In the genomic region with DNA sequence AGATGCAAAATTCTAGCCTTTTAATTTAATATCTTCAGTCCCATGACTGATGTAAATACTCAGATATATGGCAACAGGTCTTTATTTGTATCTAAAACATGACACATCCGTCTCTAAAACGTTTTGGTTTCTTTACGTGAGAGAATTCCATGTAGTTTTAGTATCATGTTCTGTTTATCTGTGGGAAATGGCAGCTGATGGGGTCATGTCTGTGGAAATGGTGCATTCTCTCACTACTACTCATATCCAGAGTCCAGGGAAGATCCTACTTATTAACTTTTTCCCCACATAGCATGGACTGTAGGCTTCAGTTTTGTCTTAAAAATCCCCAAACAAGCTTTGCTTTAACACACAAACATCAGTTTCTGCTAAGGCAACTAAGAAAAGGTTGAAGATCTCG, we compare ENCODE assay signal across 22 cellular contexts. TPM values are rescaled to one million over a fixed set of nuclear protein-coding genes. Genes with fewer than 3 reads are reported as not detected.
A peak's percentile ranks its signal among the peaks of the same experiment; 100 is the strongest.
DNase-seq lines count a peak whose midpoint lies in the region; ATAC-seq and TF ChIP-seq lines count a peak whose summit lies in the region.
"Had no signal": no experiment of that assay in that cellular context is flagged by ENCODE, and none has a peak within 500 bp of the region (broad histone marks: within the 10 kb centered on the region; RNA-seq: fewer than 3 reads in every experiment).

No MANE protein-coding gene starts in this region.

- peaks cover 60% of the 10 kb centered on the region for H3K36me3 Mint-ChIP-seq in activated T-helper 17 cell treated with anti-CD3 and anti-CD28 coated beads, Interleukin-2, amount 50 U/mL, for 72 hours (ENCODE audit: low read depth)

- ATAC-seq in activated T-helper 17 cell treated with anti-CD3 and anti-CD28 coated beads, Interleukin-2, amount 50 U/mL, for 72 hours (replicated peaks), result no peak
- no peak for ATAC-seq in GM19324 (IDR thresholded peaks at IDR 0.05; ENCODE audit: low FRiP score, unreplicated experiment)
- ATAC-seq: lower lobe of right lung, right cardiac atrium, upper lobe of right lung had no signal

- peaks cover 53% of the 10 kb centered on the region for H3K4me1 ChIP-seq in DOHH2 (ENCODE audit: control insufficient read depth, low read length)
- H3K4me1 ChIP-seq: colonic mucosa, upper lobe of right lung had no signal

- 0 out of 2 replicates have a peak overlapping the region, but pooled peaks have one; percentile 4 for H3K4me2 ChIP-seq in DOHH2 (ENCODE audit: low read length)
- H3K4me2 ChIP-seq: BLaER1 treated with 17β-estradiol and CSF1 and Interleukin-3, amounts not matched to agents 10 nM and 100 nM had no signal

- no peaks in the 10 kb centered on the region for H3K9me3 ChIP-seq in DOHH2 (ENCODE audit: control insufficient read depth, insufficient read depth, low read length)
- H3K9me3 ChIP-seq: BLaER1 treated with 17β-estradiol and CSF1 and Interleukin-3, amounts not matched to agents 10 nM and 100 nM; colonic mucosa; lower lobe of right lung; upper lobe of right lung had no signal

- peak overlapping the region; percentile 8 for H3K27ac ChIP-seq in DOHH2 (ENCODE audit: low read depth, low read length)
- H3K27ac ChIP-seq: BLaER1 treated with 17β-estradiol and CSF1 and Interleukin-3, amounts not matched to agents 10 nM and 100 nM; colonic mucosa; epithelial cell of prostate; lower lobe of right lung; upper lobe of right lung had no signal

- peaks cover 47% of the 10 kb centered on the region for H3K36me3 ChIP-seq in DOHH2 (ENCODE audit: control insufficient read depth, low read length)
- H3K36me3 ChIP-seq: colonic mucosa had no signal

- H3K4me1 Mint-ChIP-seq in activated T-helper 17 cell treated with anti-CD3 and anti-CD28 coated beads, Interleukin-2, amount 50 U/mL, for 72 hours, result peaks cover 6% of the 10 kb centered on the region
- H3K4me1 Mint-ChIP-seq: nephron had no signal

- H3K4me3 ChIP-seq in DOHH2 (ENCODE audit: low read length) (no peak overlapping the region), fibroblast of the aortic adventitia (ENCODE audit: low read depth, low read length) (no peak overlapping the region), skeletal muscle cell (ENCODE audit: low read depth, low read length) (no peak overlapping the region)
- H3K4me3 ChIP-seq: BLaER1 treated with 17β-estradiol and CSF1 and Interleukin-3, amounts not matched to agents 10 nM and 100 nM; colonic mucosa; lower lobe of right lung; upper lobe of right lung had no signal

- H3K79me2 ChIP-seq in DOHH2 (ENCODE audit: control insufficient read depth, low read length), result peaks cover 8% of the 10 kb centered on the region; the same call in 1 of the 2 replicates

- no peaks in the 10 kb centered on the region for H3K27me3 Mint-ChIP-seq in activated T-helper 17 cell treated with anti-CD3 and anti-CD28 coated beads, Interleukin-2, amount 50 U/mL, for 72 hours
- H3K27me3 Mint-ChIP-seq: activated naive CD8-positive, alpha-beta T cell treated with anti-CD3 and anti-CD28 coated beads, Interleukin-2, amount 10 ng/mL, durations not matched to agents 7 days and 5 days had no signal

- H3K9me2 ChIP-seq in DOHH2 (replicated peaks; ENCODE audit: control insufficient read depth, low read length), result no peaks in the 10 kb centered on the region

- no peaks in the 10 kb centered on the region for H3K9me3 Mint-ChIP-seq in activated T-helper 17 cell treated with anti-CD3 and anti-CD28 coated beads, Interleukin-2, amount 50 U/mL, for 72 hours
- H3K9me3 Mint-ChIP-seq: activated naive CD8-positive, alpha-beta T cell treated with anti-CD3 and anti-CD28 coated beads, Interleukin-2, amount 10 ng/mL, durations not matched to agents 7 days and 5 days; nephron; T-helper 2 cell treated with Interferon-gamma antibody and Interleukin-4, amounts not matched to agents 5 μg/mL and 100 μg/mL, for 36 hours had no signal

- H3K27ac Mint-ChIP-seq in activated T-helper 17 cell treated with anti-CD3 and anti-CD28 coated beads, Interleukin-2, amount 50 U/mL, for 72 hours, result peak overlapping the region; percentile 25
- H3K27ac Mint-ChIP-seq: activated naive CD8-positive, alpha-beta T cell treated with anti-CD3 and anti-CD28 coated beads, Interleukin-2, amount 10 ng/mL, durations not matched to agents 7 days and 5 days; T-helper 2 cell treated with Interferon-gamma antibody and Interleukin-4, amounts not matched to agents 5 μg/mL and 100 μg/mL, for 36 hours had no signal

- no peaks in the 10 kb centered on the region for H3K27me3 ChIP-seq in DOHH2 (ENCODE audit: control insufficient read depth, low read length)
- H3K27me3 ChIP-seq: BLaER1 treated with 17β-estradiol and CSF1 and Interleukin-3, amounts not matched to agents 10 nM and 100 nM; colonic mucosa; upper lobe of right lung had no signal

- peak; percentile 30 for DNase-seq in fibroblast of the aortic adventitia (ENCODE audit: low read depth)
- DNase-seq in skeletal muscle cell (ENCODE audit: low read depth), result peak; percentile 86
- DNase-seq in putamen (ENCODE audit: low spot score), result no peak
- no peak for DNase-seq in A172 (ENCODE audit: low spot score)
- no peak for DNase-seq in activated CD4-positive, alpha-beta T cell treated with anti-CD3 and anti-CD28 coated beads for 1 hour
- DNase-seq: activated CD4-positive, alpha-beta T cell treated with anti-CD3 and anti-CD28 coated beads for 48 hours; activated naive CD8-positive, alpha-beta T cell treated with anti-CD3 and anti-CD28 coated beads, Interleukin-2, amount 10 ng/mL, durations not matched to agents 7 days and 5 days; colonic mucosa; hippocampal formation; lower lobe of right lung; NCI-H2227 treated with DMSO at 0.1 percent for 48 hours; right cardiac atrium; SIG-M5; stimulated activated CD4-positive, alpha-beta T cell treated with anti-CD3 and anti-CD28 coated beads, Interleukin-4, amount 100 ng/mL, for 24 hours; upper lobe of right lung had no signal

- no peak overlapping the region for H3K4me3 Mint-ChIP-seq in activated T-helper 17 cell treated with anti-CD3 and anti-CD28 coated beads, Interleukin-2, amount 50 U/mL, for 72 hours
- H3K4me3 Mint-ChIP-seq: activated naive CD8-positive, alpha-beta T cell treated with anti-CD3 and anti-CD28 coated beads, Interleukin-2, amount 10 ng/mL, durations not matched to agents 7 days and 5 days; nephron; T-helper 2 cell treated with Interferon-gamma antibody and Interleukin-4, amounts not matched to agents 5 μg/mL and 100 μg/mL, for 36 hours had no signal

- peaks cover 15% of the 10 kb centered on the region for H3F3A ChIP-seq in DOHH2 (ENCODE audit: control insufficient read depth, insufficient read depth)

- H4K20me1 ChIP-seq in DOHH2 (ENCODE audit: control insufficient read depth, insufficient read depth, low read depth, low read length), result no peaks in the 10 kb centered on the region

- TF ChIP-seq CTCF in DOHH2 (IDR thresholded peaks at IDR 0.05; ENCODE audit: low read depth, low read length, poor library complexity, severe bottlenecking) (no peak), fibroblast of the aortic adventitia (IDR thresholded peaks at IDR 0.05; ENCODE audit: insufficient read depth, low read length) (no peak)

RNA-seq across cellular contexts. Expression of a gene that starts 53.8 kb away (rescaled TPM):
- 10 to 100 TPM; 17.4 to 27.2 TPM for total RNA-seq in activated T-helper 17 cell treated with anti-CD3 and anti-CD28 coated beads, Interleukin-2, amount 50 U/mL, for 72 hours
- 36.7 and 60.0 TPM in 2 replicates for total RNA-seq in fibroblast of the aortic adventitia (ENCODE audit: low replicate concordance)
- total RNA-seq in A172 (2014; rRNA removed; shearing (Covaris generic)), result 17.6 and 23.0 TPM in 2 replicates

Comparison
In these comparisons a context has a peak if more than half of its experiments do, and no peak if none do; other contexts are left out.
1. DNase-seq: peak in fibroblast of the aortic adventitia (single experiment) and skeletal muscle cell (single experiment); none in putamen (single experiment), A172 (single experiment) and activated CD4-positive, alpha-beta T cell treated with anti-CD3 and anti-CD28 coated beads for 1 hour (single experiment).